18 cellular contexts compared by ENCODE assay signal in genomic region chr2:229084467-229084866, GRCh38.
DNase-seq lines count a peak whose midpoint lies in the region; ATAC-seq and TF ChIP-seq lines count a peak whose summit lies in the region.
"Had no signal": no experiment of that assay in that cellular context is flagged by ENCODE, and none has a peak within 500 bp of the region (broad histone marks: within the 10 kb centered on the region; RNA-seq: fewer than 3 reads in every experiment).

No MANE protein-coding gene starts in this region.

- no peaks in the 10 kb centered on the region for H3K9me3 ChIP-seq in ovary
- H3K9me3 ChIP-seq: A549, BE2C had no signal

- DNase-seq in AG08395 (ENCODE audit: low spot score): peak; percentile 31
- DNase-seq in GM03348 (ENCODE audit: low spot score): peak; percentile 24
- DNase-seq in astrocyte of the spinal cord (ENCODE audit: low read depth, low spot score): peak; percentile 35
- peak; percentile 62 for DNase-seq in fibroblast of the conjunctiva (ENCODE audit: low read depth)
- DNase-seq in mesenteric fat pad (ENCODE audit: low spot score): no peak
- no peak for DNase-seq in ovary
- DNase-seq: BE2C; CD4-positive, alpha-beta memory T cell; H9; NCI-H1092 treated with DMSO at 0.1 percent for 48 hours; NCI-H1694 treated with DMSO at 0.1 percent for 48 hours; NCI-H345; PC-3 had no signal

- H3K4me3 ChIP-seq in astrocyte of the spinal cord (ENCODE audit: low read depth, low read length): no peak overlapping the region
- no peak overlapping the region for H3K4me3 ChIP-seq in ovary
- H3K4me3 ChIP-seq: A549 had no signal

- ATAC-seq in GM21717 (IDR thresholded peaks at IDR 0.05; ENCODE audit: unreplicated experiment): no peak
- ATAC-seq in HG03196 (IDR thresholded peaks at IDR 0.05; ENCODE audit: unreplicated experiment): no peak
- ATAC-seq: A549, HepG2, PC-3 had no signal

- in situ Hi-C loops in astrocyte of the spinal cord (cut with HindIII; ENCODE audit: low sequenced_read_pairs): no loop called here

- intact Hi-C loops in ovary (cut with DNase I): no loop called here

- no peak for TF ChIP-seq EP300 in ovary (IDR thresholded peaks at IDR 0.05)

- TF ChIP-seq CTCF in astrocyte of the spinal cord (IDR thresholded peaks at IDR 0.05; ENCODE audit: low read depth, low read length) (no peak), ovary (IDR thresholded peaks at IDR 0.05) (no peak)

- WGBS in ovary, 3 donors: 80 to 88% (median 87%) methylated on average over 4 of the region's 4 CpGs

- H3K27ac ChIP-seq in ovary: no peak overlapping the region
- H3K27ac ChIP-seq: A549, KMS-11 had no signal

- peaks cover 1% of the 10 kb centered on the region for H3K4me1 ChIP-seq in ovary (ENCODE audit: insufficient read depth)
- H3K4me1 ChIP-seq: A549, BE2C had no signal

- H3K27me3 ChIP-seq in ovary: no peaks in the 10 kb centered on the region
- H3K27me3 ChIP-seq: BE2C had no signal

- no peak for TF ChIP-seq POLR2A in ovary (IDR thresholded peaks at IDR 0.05)

- no peaks in the 10 kb centered on the region for H3K36me3 ChIP-seq in ovary
- H3K36me3 ChIP-seq: BE2C had no signal

Comparison
In these comparisons a context has a peak if more than half of its experiments do, and no peak if none do; other contexts are left out.
1. DNase-seq: peak in AG08395 (single experiment), GM03348 (single experiment), astrocyte of the spinal cord (single experiment) and fibroblast of the conjunctiva (single experiment); none in mesenteric fat pad (single experiment) and ovary (0 of 5).